8 cellular contexts compared by ENCODE assay signal in the genomic region with DNA sequence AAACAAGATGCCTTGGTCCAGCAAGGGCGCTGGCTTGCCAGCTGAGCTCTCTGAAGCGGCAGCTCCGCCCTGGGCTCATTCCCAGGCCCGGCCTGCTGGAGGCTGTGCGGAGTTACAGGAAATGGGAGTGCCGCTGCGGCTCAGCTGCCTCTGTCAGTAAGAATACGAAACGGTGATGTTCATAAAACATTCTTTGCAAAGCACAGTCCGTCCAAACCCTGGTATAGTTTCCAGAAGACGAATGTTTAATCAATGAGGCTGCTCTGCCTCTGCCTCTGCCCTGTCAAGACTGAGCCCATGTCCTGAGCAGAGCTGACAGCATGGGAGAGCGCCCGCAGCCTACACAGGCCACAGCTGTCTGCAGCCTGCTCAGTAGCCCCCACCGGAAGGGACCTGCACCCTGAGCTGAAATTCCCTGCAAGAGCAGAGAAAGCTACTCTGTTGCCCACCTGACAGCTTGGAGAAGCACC.
DNase-seq lines count a peak whose midpoint lies in the region; ATAC-seq and TF ChIP-seq lines count a peak whose summit lies in the region.

No MANE protein-coding gene starts in this region.

- 6 to 16% methylated on average over 13 of the region's 14 CpGs for WGBS in tibial nerve, 2 donors

- H3K4me1 ChIP-seq in tibial nerve, result peaks cover 0 to 33% (median 3%) of the 10 kb centered on the region in 4 donors

- H3K27me3 ChIP-seq in tibial nerve, result no peaks in the 10 kb centered on the region

- peaks cover 0 to 11% (median 0%) of the 10 kb centered on the region in 3 donors for H3K36me3 ChIP-seq in tibial nerve

- H3K9me3 ChIP-seq in tibial nerve, result no peaks in the 10 kb centered on the region

- no peak overlapping the region for H3K4me3 ChIP-seq in epithelial cell of esophagus (ENCODE audit: low read length)
- H3K4me3 ChIP-seq in tibial nerve, result no peak overlapping the region

- no peak for ATAC-seq in HG03439 (IDR thresholded peaks at IDR 0.05; ENCODE audit: unreplicated experiment)
- ATAC-seq in HG03469 (IDR thresholded peaks at IDR 0.05; ENCODE audit: unreplicated experiment), result no peak

- TF ChIP-seq CTCF in epithelial cell of esophagus (IDR thresholded peaks at IDR 0.05; ENCODE audit: insufficient read depth, low read depth, low read length, missing control alignments), result peak; percentile 44
- peak in 4 of 5 experiments; percentile 22 to 55 (median 30) for TF ChIP-seq CTCF in tibial nerve (IDR thresholded peaks at IDR 0.05)

- peak; percentile 77 for DNase-seq in ELR (ENCODE audit: low read depth)
- peak; percentile 69 for DNase-seq in RPMI7951 (ENCODE audit: low read depth)
- DNase-seq in epithelial cell of esophagus (ENCODE audit: low read depth), result peak; percentile 75
- peak; percentile 42 for DNase-seq in midbrain (lab: John Stamatoyannopoulos, UW)
- DNase-seq in tibial nerve (ENCODE audit: low spot score in 2 of 2), result peak; percentile 73 to 78
- no peak for DNase-seq in activated effector memory CD4-positive, alpha-beta T cell treated with anti-CD3 and anti-CD28 coated beads, Interleukin-2, amount 50 U/mL, for 16 hours

- TF ChIP-seq EP300 in tibial nerve (IDR thresholded peaks at IDR 0.05), result peak in 1 of 2 donors; percentile 76

- peak in 1 of 2 donors; percentile 23 for TF ChIP-seq POLR2A in tibial nerve (IDR thresholded peaks at IDR 0.05)

- H3K27ac ChIP-seq in tibial nerve, result peak overlapping the region; percentile 57 to 88 (median 77)
